ENCODE assay signal across 17 cellular contexts in genomic region chr12:53550131-53550530, GRCh38. TPM values are rescaled to one million over a fixed set of nuclear protein-coding genes. Genes with fewer than 3 reads are reported as not detected.
"Had no signal": no experiment of that assay in that cellular context is flagged by ENCODE, and none has a peak within 500 bp of the region (broad histone marks: within the 10 kb centered on the region; RNA-seq: fewer than 3 reads in every experiment).

No MANE protein-coding gene starts in this region.

RNA-seq across cellular contexts. Expression of gene NPFF, which starts 42.8 kb away (rescaled TPM):
- total RNA-seq: activated B cell treated with CpG ODN at 0.5 μM for 24 hours; activated CD4-positive, alpha-beta T cell treated with anti-CD3 and anti-CD28 coated beads, Interleukin-2, amount 10 ng/mL, durations not matched to agents 24 days and 14 days; activated CD8-positive, alpha-beta memory T cell treated with anti-CD3 and anti-CD28 coated beads for 36 hours; activated CD8-positive, alpha-beta T cell treated with anti-CD3 and anti-CD28 coated beads for 36 hours; activated naive CD4-positive, alpha-beta T cell treated with anti-CD3 and anti-CD28 coated beads for 36 hours; activated naive CD4-positive, alpha-beta T cell treated with anti-CD3 and anti-CD28 coated beads, Interleukin-2, amount 50 U/mL, for 72 hours; activated naive CD8-positive, alpha-beta T cell treated with anti-CD3 and anti-CD28 coated beads for 36 hours; activated T-cell treated with anti-CD3 and anti-CD28 coated beads, Interleukin-2, amount 50 U/mL, for 4 hours; activated T-helper 1 cell treated with anti-CD3 and anti-CD28 coated beads, Interleukin-12 subunit alpha, Interleukin-12 subunit beta, Interleukin-2, Interleukin-4 antibody, amounts not matched to agents 30 ng/mL and 10 ng/mL and 1 ng/mL, durations not matched to agents 14 hours and 24 hours and 36 hours; activated T-helper 17 cell treated with anti-CD3 and anti-CD28 coated beads, Interleukin-2, amount 50 U/mL, for 72 hours; adrenal gland; bronchial epithelial cell; cardiac muscle cell; T-cell; T-helper 1 cell treated with Interleukin-12 subunit alpha and Interleukin-12 subunit beta and Interleukin-4 antibody, amounts not matched to agents 30 ng/mL and 1 ng/mL, for 36 hours; T-helper 17 cell; T-helper 2 cell treated with Interferon-gamma antibody and Interleukin-4, amounts not matched to agents 100 ng/mL and 5 ng/mL, for 36 hours had no signal
- polyA plus RNA-seq: cardiac muscle cell had no signal
